Comparison of ENCODE assay signal across 8 cellular contexts in the genomic region with DNA sequence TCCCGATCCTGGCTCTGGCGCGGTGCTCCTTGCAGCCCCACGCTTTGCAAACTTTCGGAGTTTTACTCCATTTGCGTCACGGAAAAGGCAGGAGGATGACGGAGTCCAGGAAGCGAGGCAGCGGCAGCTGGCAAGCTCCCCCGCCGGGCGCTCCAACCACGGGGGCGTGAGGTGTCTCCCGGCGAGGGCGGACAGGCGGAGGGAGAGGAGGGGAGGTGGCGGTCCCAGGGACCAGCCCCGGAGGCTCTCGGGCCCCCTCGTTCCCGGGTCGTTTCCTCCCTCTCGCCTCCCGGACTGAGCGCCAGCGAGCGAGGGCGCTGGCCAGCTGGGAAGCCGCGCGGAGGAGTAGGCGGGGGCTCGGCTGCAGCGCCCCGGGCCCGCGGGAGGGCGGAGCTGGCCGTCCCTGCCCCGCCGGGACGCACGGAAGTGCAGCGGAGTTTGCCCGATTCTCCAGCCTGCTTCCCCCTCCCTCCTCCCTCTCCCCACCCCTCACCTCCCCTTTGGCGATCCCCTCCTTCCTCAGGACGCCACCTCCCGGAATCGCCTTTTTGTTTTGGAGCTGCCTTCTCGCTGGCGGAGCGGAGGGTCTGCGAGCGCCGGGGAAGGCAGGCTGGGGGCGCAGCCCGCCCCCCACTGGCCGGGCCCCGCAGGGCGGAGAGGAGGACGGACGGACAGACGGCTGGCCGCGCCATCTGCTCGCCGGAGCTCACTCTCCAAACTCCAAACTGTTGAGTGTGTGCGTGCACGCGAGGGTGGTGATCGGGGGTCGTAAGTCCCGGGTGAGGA. TPM values are rescaled to one million over a fixed set of nuclear protein-coding genes. Genes with fewer than 3 reads are reported as not detected.
DNase-seq lines count a peak whose midpoint lies in the region; ATAC-seq and TF ChIP-seq lines count a peak whose summit lies in the region.

SNX33 (plus strand) TSS at position 543 of the 786 bp plus-strand sequence. CDS start 1,191 bp downstream, outside the sequence.

- H3K9me3 Mint-ChIP-seq in CD4-positive, alpha-beta T cell: no peaks in the 10 kb centered on the region
- no peaks in the 10 kb centered on the region for H3K9me3 Mint-ChIP-seq in nephron

- H3K4me1 Mint-ChIP-seq in CD4-positive, alpha-beta T cell (ENCODE audit: low read depth): peaks cover 31% of the 10 kb centered on the region
- peaks cover 49% of the 10 kb centered on the region for H3K4me1 Mint-ChIP-seq in nephron

- no peaks in the 10 kb centered on the region for H3K9me3 ChIP-seq in CD4-positive, alpha-beta T cell (ENCODE audit: control insufficient read depth, low read length)
- H3K9me3 ChIP-seq in HEK293 (ENCODE audit: control insufficient read depth, insufficient read depth, low read depth, low read length) (no peaks in the 10 kb centered on the region), subcutaneous abdominal adipose tissue (ENCODE audit: control insufficient read depth in 5 of 5, low read length in 5 of 5) (no peaks in the 10 kb centered on the region)

- peak within 1 kb of the TSS; percentile 42 for H3K27ac Mint-ChIP-seq in CD4-positive, alpha-beta T cell
- peak within 1 kb of the TSS; percentile 86 to 96 (median 94) for H3K27ac Mint-ChIP-seq in nephron

- H3K4me1 ChIP-seq in HEK293 (ENCODE audit: control insufficient read depth, insufficient read depth, low read length) (no peaks in the 10 kb centered on the region), foreskin keratinocyte (peaks cover 4% of the 10 kb centered on the region), subcutaneous abdominal adipose tissue (ENCODE audit: control insufficient read depth in 5 of 5, insufficient read depth in 5 of 5, low read length in 5 of 5) (peaks cover 39 to 63% (median 55%) of the 10 kb centered on the region in 5 donors)

- no peaks in the 10 kb centered on the region for H3K27me3 ChIP-seq in CD4-positive, alpha-beta T cell (ENCODE audit: control insufficient read depth, insufficient read depth, low read length)
- H3K27me3 ChIP-seq in foreskin keratinocyte: no peaks in the 10 kb centered on the region
- no peaks in the 10 kb centered on the region for H3K27me3 ChIP-seq in subcutaneous abdominal adipose tissue (ENCODE audit: control insufficient read depth in 5 of 5, insufficient read depth in 4 of 5, low read length in 5 of 5)

- CTCF ChIA-PET in CD4-positive, alpha-beta T cell (lab: Charles Lee): interaction anchor here (0.6 to 1.7 kb wide), 5 partner anchors 10 to 139 kb away, joined by 3 to 6 read pairs (median 4); partner anchors contain the start of gene PTPN9
- CTCF ChIA-PET in HEK293 (lab: Yijun Ruan, JAX): interaction anchor here (0.6 to 2.9 kb wide), 18 partner anchors 11 to 339 kb away, joined by 3 to 22 read pairs (median 4); partner anchors contain the start of genes MAN2C1 and SNUPN

- H3K36me3 ChIP-seq in HEK293 (ENCODE audit: control insufficient read depth in 2 of 2, insufficient read depth in 1 of 2, low read length in 2 of 2) (peaks cover 0 to 10% of the 10 kb centered on the region in 2 experiments; a peak in 1 of 3 replicates), subcutaneous abdominal adipose tissue (ENCODE audit: control insufficient read depth in 5 of 5, insufficient read depth in 5 of 5, low read length in 5 of 5) (peaks cover 0 to 14% (median 8%) of the 10 kb centered on the region in 5 donors)

- peak; percentile 68 for ATAC-seq in CD4-positive, alpha-beta T cell (ENCODE audit: poor library complexity)
- ATAC-seq in foreskin keratinocyte (peak; percentile 67), GM18858 (IDR thresholded peaks at IDR 0.05; ENCODE audit: unreplicated experiment) (no peak)

- TF ChIP-seq CTCF in CD4-positive, alpha-beta T cell (IDR thresholded peaks at IDR 0.05): no peak
- TF ChIP-seq CTCF in HEK293 (tag by site-specific recombination; IDR thresholded peaks at IDR 0.05) (peak; percentile 99), foreskin keratinocyte (conservative IDR thresholded peaks at IDR 0.05) (peak; percentile 61), nephron (IDR thresholded peaks at IDR 0.05; ENCODE audit: unreplicated experiment in 3 of 3) (peak; percentile 35 to 59 (median 47))

- DNase-seq in CD4-positive, alpha-beta T cell: peak; percentile 10 to 55 (median 31)
- DNase-seq in RPMI7951 (ENCODE audit: low read depth): peak; percentile 86
- peak; percentile 61 for DNase-seq in activated naive CD4-positive, alpha-beta T cell treated with Interleukin-2 at 50 U/mL for 16 hours
- DNase-seq in foreskin keratinocyte: peak in 1 of 2 donors; percentile 76

- POLR2A ChIA-PET in CD4-positive, alpha-beta T cell (lab: Charles Lee): interaction anchor here (0.8 to 2.9 kb wide), 15 partner anchors 9 to 300 kb away, joined by 3 to 31 read pairs (median 7); partner anchors contain the start of genes MAN2C1, NEIL1, PTPN9 and SIN3A
- POLR2A ChIA-PET in HEK293 (lab: Yijun Ruan, JAX): interaction anchor here (0.5 to 2.6 kb wide), 19 partner anchors 9 to 1618 kb away, joined by 3 to 24 read pairs (median 7); partner anchors contain the start of genes MAN2C1, PTPN9, SIN3A and SNUPN

- intact Hi-C loops in CD4-positive, alpha-beta T cell (cut with DNase I, micrococcal nuclease): loop anchor here in 1 of 2 experiments (10.0 kb wide), 2 partner anchors 1033 to 1103 kb away; partner anchors contain the start of genes ARID3B and CLK3

- no peaks in the 10 kb centered on the region for H3K27me3 Mint-ChIP-seq in CD4-positive, alpha-beta T cell
- H3K27me3 Mint-ChIP-seq in nephron (ENCODE audit: low read depth): peaks cover 6% of the 10 kb centered on the region

- H3K4me3 ChIP-seq in HEK293 (ENCODE audit: low read depth, low read length): peak within 1 kb of the TSS; percentile 73
- peak within 1 kb of the TSS; percentile 86 to 96 (median 92) for H3K4me3 ChIP-seq in subcutaneous abdominal adipose tissue (ENCODE audit: low read depth in 1 of 5, low read length in 5 of 5)

- H3K36me3 Mint-ChIP-seq in CD4-positive, alpha-beta T cell (ENCODE audit: low read depth): no peaks in the 10 kb centered on the region
- peaks cover 19% of the 10 kb centered on the region for H3K36me3 Mint-ChIP-seq in nephron (ENCODE audit: low read depth)

- peak within 1 kb of the TSS; percentile 86 for H3K4me3 Mint-ChIP-seq in CD4-positive, alpha-beta T cell
- H3K4me3 Mint-ChIP-seq in nephron: peak within 1 kb of the TSS; percentile 95 to 97 (median 96)

- peak within 1 kb of the TSS; percentile 79 to 94 (median 90) for H3K9ac ChIP-seq in subcutaneous abdominal adipose tissue (ENCODE audit: low read length in 5 of 5)

- H3K27ac ChIP-seq in CD4-positive, alpha-beta T cell (ENCODE audit: low read depth, low read length): peak within 1 kb of the TSS; percentile 1
- H3K27ac ChIP-seq in HEK293 (ENCODE audit: extremely low read depth, low read depth, low read length): peak within 1 kb of the TSS; percentile 74; the same call in 1 of the 2 replicates
- H3K27ac ChIP-seq in foreskin keratinocyte: peak within 1 kb of the TSS; percentile 86
- H3K27ac ChIP-seq in subcutaneous abdominal adipose tissue (ENCODE audit: low read depth, low read length): peak within 1 kb of the TSS; percentile 96

TF ChIP-seq in HEK293, 187 proteins besides CTCF, POLR2A, EP300 and RAD21 (continues in another document):
- TF ChIP-seq ZXDB (tag by site-specific recombination; IDR thresholded peaks at IDR 0.05): peak; percentile 65
- no peak for TF ChIP-seq FEZF1 (tag by site-specific recombination; IDR thresholded peaks at IDR 0.05)
- TF ChIP-seq ZSCAN16 (tag by site-specific recombination; IDR thresholded peaks at IDR 0.05): no peak
- TF ChIP-seq ZNF433 (tag by site-specific recombination; IDR thresholded peaks at IDR 0.05; ENCODE audit: low read depth): no peak
- TF ChIP-seq ZFP41 (tag by site-specific recombination; IDR thresholded peaks at IDR 0.05; ENCODE audit: borderline replicate concordance): no peak
- peak; percentile 38; the same call in 1 of the 2 replicates for TF ChIP-seq ZFP69B (tag by site-specific recombination; IDR thresholded peaks at IDR 0.05)
- no peak for TF ChIP-seq ZNF266 (tag by site-specific recombination; IDR thresholded peaks at IDR 0.05; ENCODE audit: low read depth)
- TF ChIP-seq MEIS1 (CRISPR knock-in tag; IDR thresholded peaks at IDR 0.05; ENCODE audit: borderline replicate concordance): no peak
- no peak for TF ChIP-seq ZNF621 (tag by site-specific recombination; IDR thresholded peaks at IDR 0.05)
- TF ChIP-seq, protein P1, sequence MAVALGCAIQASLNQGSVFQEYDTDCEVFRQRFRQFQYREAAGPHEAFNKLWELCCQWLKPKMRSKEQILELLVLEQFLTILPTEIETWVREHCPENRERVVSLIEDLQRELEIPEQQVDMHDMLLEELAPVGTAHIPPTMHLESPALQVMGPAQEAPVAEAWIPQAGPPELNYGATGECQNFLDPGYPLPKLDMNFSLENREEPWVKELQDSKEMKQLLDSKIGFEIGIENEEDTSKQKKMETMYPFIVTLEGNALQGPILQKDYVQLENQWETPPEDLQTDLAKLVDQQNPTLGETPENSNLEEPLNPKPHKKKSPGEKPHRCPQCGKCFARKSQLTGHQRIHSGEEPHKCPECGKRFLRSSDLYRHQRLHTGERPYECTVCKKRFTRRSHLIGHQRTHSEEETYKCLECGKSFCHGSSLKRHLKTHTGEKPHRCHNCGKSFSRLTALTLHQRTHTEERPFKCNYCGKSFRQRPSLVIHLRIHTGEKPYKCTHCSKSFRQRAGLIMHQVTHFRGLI (tag by site-specific recombination; IDR thresholded peaks at IDR 0.05): peak; percentile 69; the same call in 1 of the 2 replicates
- no peak for TF ChIP-seq ZNF362 (tag by site-specific recombination; IDR thresholded peaks at IDR 0.05)
- TF ChIP-seq ZNF404 (tag by site-specific recombination; IDR thresholded peaks at IDR 0.05): no peak
- TF ChIP-seq KLF7 (tag by site-specific recombination; IDR thresholded peaks at IDR 0.05; ENCODE audit: borderline replicate concordance): 0 out of 2 replicates have a peak, but pooled peaks have one; percentile 31
- TF ChIP-seq ZNF223 (tag by site-specific recombination; IDR thresholded peaks at IDR 0.05): no peak

RNA-seq across cellular contexts. Expression of gene SNX33, which starts in this region (rescaled TPM):
- total RNA-seq in CD4-positive, alpha-beta T cell: under 1 TPM; 0.59 to 0.82 TPM
- 7.1 and 8.1 TPM in 2 replicates for total RNA-seq in RPMI7951 (2014; rRNA removed; shearing (Covaris generic))
- total RNA-seq in foreskin keratinocyte: 26.7 and 28.9 TPM in 2 replicates
- polyA plus RNA-seq in foreskin keratinocyte: 26.2 and 28.3 TPM in 2 replicates

Comparison
In these comparisons a context has a peak if more than half of its experiments do, and no peak if none do; other contexts are left out.
1. Peak in DNase-seq, ATAC-seq and H3K27ac ChIP-seq in CD4-positive, alpha-beta T cell; RNA of the gene not detected or under 1 TPM.
2. H3K27ac ChIP-seq: peak in every context shown above with its lines; median percentile 96 in subcutaneous abdominal adipose tissue; 86 in foreskin keratinocyte; 74 in HEK293; 1 in CD4-positive, alpha-beta T cell.